ENCODE assay signal across 24 cellular contexts in genomic region chr18:7668392-7668791, GRCh38.
DNase-seq lines count a peak whose midpoint lies in the region; ATAC-seq lines count a peak whose summit lies in the region.
"Had no signal": no experiment of that assay in that cellular context is flagged by ENCODE, and none has a peak within 500 bp of the region (broad histone marks: within the 10 kb centered on the region; RNA-seq: fewer than 3 reads in every experiment).

No MANE protein-coding gene starts in this region.

- ATAC-seq in activated naive CD8-positive, alpha-beta T cell treated with anti-CD3 and anti-CD28 coated beads, Interleukin-2, amount 10 ng/mL, durations not matched to agents 7 days and 5 days (ENCODE audit: low read depth), result no peak

- no peaks in the 10 kb centered on the region for H4K20me1 ChIP-seq in Karpas-422 (ENCODE audit: insufficient read depth, low read depth, low read length)
- H4K20me1 ChIP-seq: BLaER1 treated with 17β-estradiol and CSF1 and Interleukin-3, amounts not matched to agents 10 nM and 100 nM had no signal

- H3K36me3 Mint-ChIP-seq in activated naive CD8-positive, alpha-beta T cell treated with anti-CD3 and anti-CD28 coated beads, Interleukin-2, amount 10 ng/mL, durations not matched to agents 7 days and 5 days, result no peaks in the 10 kb centered on the region
- no peaks in the 10 kb centered on the region for H3K36me3 Mint-ChIP-seq in activated naive CD8-positive, alpha-beta T cell treated with anti-CD3 and anti-CD28 coated beads for 36 hours
- H3K36me3 Mint-ChIP-seq: CD8-positive, alpha-beta memory T cell had no signal

- H3K27me3 Mint-ChIP-seq in activated naive CD8-positive, alpha-beta T cell treated with anti-CD3 and anti-CD28 coated beads, Interleukin-2, amount 10 ng/mL, durations not matched to agents 7 days and 5 days, result no peaks in the 10 kb centered on the region
- no peaks in the 10 kb centered on the region for H3K27me3 Mint-ChIP-seq in activated naive CD8-positive, alpha-beta T cell treated with anti-CD3 and anti-CD28 coated beads for 36 hours
- H3K27me3 Mint-ChIP-seq: CD8-positive, alpha-beta memory T cell had no signal

- H3K79me2 ChIP-seq in trophoblast cell (ENCODE audit: control insufficient read depth, insufficient read depth, low read length, poor library complexity) (no peaks in the 10 kb centered on the region), Karpas-422 (ENCODE audit: low read length) (no peaks in the 10 kb centered on the region)

- no peaks in the 10 kb centered on the region for H3K27me3 ChIP-seq in trophoblast cell (ENCODE audit: insufficient read depth, low read length)
- no peaks in the 10 kb centered on the region for H3K27me3 ChIP-seq in Karpas-422 (ENCODE audit: low read length)
- H3K27me3 ChIP-seq: BLaER1 treated with 17β-estradiol and CSF1 and Interleukin-3, amounts not matched to agents 10 nM and 100 nM; Peyer's patch; SJCRH30 had no signal

- H2AFZ ChIP-seq in trophoblast cell (ENCODE audit: insufficient read depth, low read length, poor library complexity) (no peak overlapping the region), Karpas-422 (ENCODE audit: low read length) (no peak overlapping the region)

- no peak overlapping the region for H3K4me3 ChIP-seq in trophoblast cell (ENCODE audit: low read depth, low read length)
- H3K4me3 ChIP-seq in Karpas-422 (ENCODE audit: low read length), result no peak overlapping the region
- H3K4me3 ChIP-seq: BLaER1 treated with 17β-estradiol and CSF1 and Interleukin-3, amounts not matched to agents 10 nM and 100 nM; HAP-1; Peyer's patch; SJCRH30 had no signal

- H4K91ac ChIP-seq in trophoblast cell (ENCODE audit: low read depth, low read length), result no peak overlapping the region

- H3K9me3 ChIP-seq in trophoblast cell (ENCODE audit: insufficient read depth, low read depth, low read length) (no peaks in the 10 kb centered on the region), Karpas-422 (ENCODE audit: low read length) (no peaks in the 10 kb centered on the region)
- H3K9me3 ChIP-seq: BLaER1 treated with 17β-estradiol and CSF1 and Interleukin-3, amounts not matched to agents 10 nM and 100 nM; HAP-1; Peyer's patch; SJCRH30 had no signal

- no peak overlapping the region for H3K14ac ChIP-seq in trophoblast cell (ENCODE audit: low read length)

- H3K27ac ChIP-seq in trophoblast cell (ENCODE audit: low read depth, low read length) (no peak overlapping the region), Karpas-422 (ENCODE audit: low read length) (no peak overlapping the region)
- H3K27ac ChIP-seq: 22Rv1; BLaER1 treated with 17β-estradiol and CSF1 and Interleukin-3, amounts not matched to agents 10 nM and 100 nM; Peyer's patch; SJCRH30 had no signal

- peaks cover 7 to 16% of the 10 kb centered on the region in 2 experiments for H3K4me1 ChIP-seq in trophoblast cell (ENCODE audit: control insufficient read depth in 1 of 2, insufficient read depth in 2 of 2, low read length in 2 of 2)
- no peaks in the 10 kb centered on the region for H3K4me1 ChIP-seq in Karpas-422 (ENCODE audit: low read length)
- H3K4me1 ChIP-seq: BLaER1 treated with 17β-estradiol and CSF1 and Interleukin-3, amounts not matched to agents 10 nM and 100 nM; HAP-1; Peyer's patch; SJCRH30 had no signal

- H3K18ac ChIP-seq in trophoblast cell (ENCODE audit: low read length), result no peak overlapping the region

- H3K9me3 Mint-ChIP-seq in activated naive CD8-positive, alpha-beta T cell treated with anti-CD3 and anti-CD28 coated beads, Interleukin-2, amount 10 ng/mL, durations not matched to agents 7 days and 5 days, result no peaks in the 10 kb centered on the region
- H3K9me3 Mint-ChIP-seq in activated naive CD8-positive, alpha-beta T cell treated with anti-CD3 and anti-CD28 coated beads for 36 hours, result no peaks in the 10 kb centered on the region

- no peak overlapping the region for H4K12ac ChIP-seq in trophoblast cell (ENCODE audit: low read depth, low read length)

- H3K79me1 ChIP-seq in trophoblast cell (ENCODE audit: low read length), result peaks cover 4% of the 10 kb centered on the region

- POLR2A ChIA-PET in activated naive CD8-positive, alpha-beta T cell treated with anti-CD3 and anti-CD28 coated beads, Interleukin-2, amount 10 ng/mL, durations not matched to agents 7 days and 5 days (lab: Charles Lee), result no interaction called here

- H3K23ac ChIP-seq in trophoblast cell (ENCODE audit: low read length), result no peak overlapping the region

- DNase-seq in activated naive CD8-positive, alpha-beta T cell treated with anti-CD3 and anti-CD28 coated beads, Interleukin-2, amount 10 ng/mL, durations not matched to agents 7 days and 5 days, result no peak
- no peak for DNase-seq in activated naive CD8-positive, alpha-beta T cell treated with anti-CD3 and anti-CD28 coated beads for 36 hours
- DNase-seq in UCSD-AML1 (lab: John Stamatoyannopoulos, UW; ENCODE audit: unreplicated experiment) (peak; percentile 15), kidney tubule cell (ENCODE audit: low spot score) (peak; percentile 34), trophoblast cell (peak; percentile 34 to 51), NCI-H1417 (lab: John Stamatoyannopoulos, UW) (no peak), Karpas-422 (no peak)
- no peak for DNase-seq in activated CD8-positive, alpha-beta memory T cell treated with anti-CD3 and anti-CD28 coated beads, Interleukin-2, amount 50 U/mL, for 4 hours
- DNase-seq: CD8-positive, alpha-beta memory T cell; DMS53; GF-D8; KG1; MV-4-11; NCI-H1105 treated with DMSO at 0.1 percent for 48 hours; NCI-H1694; NCI-H2081; NCI-H2171 treated with DMSO at 0.1 percent for 48 hours; NCI-H524 treated with DMSO at 0.1 percent for 48 hours; NCI-H82; Peyer's patch; SJCRH30 had no signal

- no peaks in the 10 kb centered on the region for H3K9me2 ChIP-seq in Karpas-422 (replicated peaks; ENCODE audit: insufficient read depth, low read length)

- H3K4me3 Mint-ChIP-seq in activated naive CD8-positive, alpha-beta T cell treated with anti-CD3 and anti-CD28 coated beads, Interleukin-2, amount 10 ng/mL, durations not matched to agents 7 days and 5 days, result no peak overlapping the region
- H3K4me3 Mint-ChIP-seq in activated naive CD8-positive, alpha-beta T cell treated with anti-CD3 and anti-CD28 coated beads for 36 hours, result no peak overlapping the region
- H3K4me3 Mint-ChIP-seq: CD8-positive, alpha-beta memory T cell had no signal

- no peak overlapping the region for H2BK12ac ChIP-seq in trophoblast cell (ENCODE audit: low read length)

- no peak overlapping the region for H3K9ac ChIP-seq in trophoblast cell (ENCODE audit: low read length)
- H3K9ac ChIP-seq in Karpas-422 (ENCODE audit: low read length), result no peak overlapping the region

- H3K27ac Mint-ChIP-seq in activated naive CD8-positive, alpha-beta T cell treated with anti-CD3 and anti-CD28 coated beads, Interleukin-2, amount 10 ng/mL, durations not matched to agents 7 days and 5 days, result peak overlapping the region; percentile 16
- no peak overlapping the region for H3K27ac Mint-ChIP-seq in activated naive CD8-positive, alpha-beta T cell treated with anti-CD3 and anti-CD28 coated beads for 36 hours

- no peak overlapping the region for H2AK5ac ChIP-seq in trophoblast cell (ENCODE audit: low read length)

- H3K36me3 ChIP-seq in trophoblast cell (ENCODE audit: control insufficient read depth in 1 of 2, insufficient read depth in 2 of 2, low read length in 2 of 2) (no peaks in the 10 kb centered on the region), Karpas-422 (ENCODE audit: insufficient read depth, low read length) (no peaks in the 10 kb centered on the region)
- H3K36me3 ChIP-seq: BLaER1 treated with 17β-estradiol and CSF1 and Interleukin-3, amounts not matched to agents 10 nM and 100 nM; HAP-1; Peyer's patch; SJCRH30 had no signal

- H3K4me1 Mint-ChIP-seq in activated naive CD8-positive, alpha-beta T cell treated with anti-CD3 and anti-CD28 coated beads, Interleukin-2, amount 10 ng/mL, durations not matched to agents 7 days and 5 days, result no peaks in the 10 kb centered on the region
- no peaks in the 10 kb centered on the region for H3K4me1 Mint-ChIP-seq in activated naive CD8-positive, alpha-beta T cell treated with anti-CD3 and anti-CD28 coated beads for 36 hours
- H3K4me1 Mint-ChIP-seq: CD8-positive, alpha-beta memory T cell had no signal

- H3K4me2 ChIP-seq in trophoblast cell (ENCODE audit: low read length), result no peak overlapping the region
- H3K4me2 ChIP-seq in Karpas-422 (ENCODE audit: low read depth, low read length, poor library complexity, severe bottlenecking), result no peak overlapping the region
- H3K4me2 ChIP-seq: BLaER1 treated with 17β-estradiol and CSF1 and Interleukin-3, amounts not matched to agents 10 nM and 100 nM had no signal

- no peak overlapping the region for H4K8ac ChIP-seq in trophoblast cell (ENCODE audit: low read depth, low read length)

- H2BK5ac ChIP-seq in trophoblast cell (ENCODE audit: low read depth, low read length, poor library complexity), result no peak overlapping the region

- WGBS in trophoblast cell (ENCODE audit: extremely low coverage, insufficient coverage, insufficient read length), result no CpG with 5 or more reads among the region's 3 CpGs

- no peak overlapping the region for H3K4ac ChIP-seq in trophoblast cell (ENCODE audit: low read depth, low read length)

- no peak overlapping the region for H2BK120ac ChIP-seq in trophoblast cell (ENCODE audit: insufficient read depth, low read length, poor library complexity)

Comparison
In these comparisons a context has a peak if more than half of its experiments do, and no peak if none do; other contexts are left out.
1. DNase-seq: peak in UCSD-AML1 (single experiment), kidney tubule cell (single experiment) and trophoblast cell (2 of 2); none in activated naive CD8-positive, alpha-beta T cell treated with anti-CD3 and anti-CD28 coated beads, Interleukin-2, amount 10 ng/mL, durations not matched to agents 7 days and 5 days (single experiment), activated naive CD8-positive, alpha-beta T cell treated with anti-CD3 and anti-CD28 coated beads for 36 hours (single experiment), NCI-H1417 (0 of 3), Karpas-422 (single experiment) and activated CD8-positive, alpha-beta memory T cell treated with anti-CD3 and anti-CD28 coated beads, Interleukin-2, amount 50 U/mL, for 4 hours (single experiment).